ENCODE assay signal across 1 cellular context in the genomic region with DNA sequence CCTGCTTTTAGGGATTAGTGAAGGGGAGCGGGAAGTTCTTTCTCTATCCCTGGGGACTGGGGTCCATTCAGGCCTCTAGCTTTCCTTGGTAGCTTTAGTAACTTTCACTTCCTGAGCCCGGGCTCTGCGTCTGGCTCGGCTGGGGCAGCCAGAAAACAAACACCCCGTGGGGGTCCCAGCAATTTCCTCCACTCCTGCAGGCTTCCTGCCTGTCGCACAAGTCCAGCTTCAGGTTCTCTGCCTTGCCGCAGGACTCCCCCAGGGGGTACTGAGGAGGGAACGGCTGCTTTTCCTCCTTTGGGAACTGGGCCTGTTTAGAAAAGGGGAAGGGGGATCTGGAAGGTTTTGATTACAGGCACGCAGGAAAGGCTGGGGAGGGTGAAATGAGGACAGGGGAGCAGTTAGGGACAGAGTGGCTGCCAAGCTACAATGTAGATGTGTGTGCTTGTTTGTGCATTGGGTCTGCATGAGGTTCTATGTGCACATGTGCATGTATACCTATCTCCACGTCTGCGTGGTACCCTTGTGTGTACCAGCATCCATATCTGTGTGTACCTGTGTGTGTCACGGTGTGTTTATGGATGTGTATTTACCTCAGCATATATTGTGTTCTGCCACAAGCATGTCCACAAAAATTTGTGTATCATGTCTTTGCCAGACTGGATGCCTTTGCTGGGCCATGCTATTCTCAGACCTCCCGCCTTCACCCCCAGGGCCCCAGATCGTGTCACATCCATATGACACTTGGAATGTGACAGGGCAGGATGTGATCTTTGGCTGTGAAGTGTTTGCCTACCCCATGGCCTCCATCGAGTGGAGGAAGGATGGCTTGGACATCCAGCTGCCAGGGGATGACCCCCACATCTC.
TF ChIP-seq lines count a peak whose summit lies in the region.

No MANE protein-coding gene starts in this region.

TF ChIP-seq in HepG2, 621 proteins besides CTCF, POLR2A, EP300 and RAD21 (continues in another document):
- no peak for TF ChIP-seq DDIT3 (CRISPR knock-in tag; IDR thresholded peaks at IDR 0.05)
- no peak for TF ChIP-seq BHLHE40 (IDR thresholded peaks at IDR 0.05; ENCODE audit: low read length)
- no peak for TF ChIP-seq ZNF383 (CRISPR knock-in tag; IDR thresholded peaks at IDR 0.05; ENCODE audit: borderline replicate concordance)
- TF ChIP-seq ARID2 (CRISPR knock-in tag; IDR thresholded peaks at IDR 0.05; ENCODE audit: borderline replicate concordance) = 0 out of 2 replicates have a peak, but pooled peaks have one; percentile 13
- TF ChIP-seq MED1 (CRISPR knock-in tag; IDR thresholded peaks at IDR 0.05) = peak; percentile 19; the same call in 1 of the 2 replicates
- TF ChIP-seq RXRB (CRISPR knock-in tag; IDR thresholded peaks at IDR 0.05; ENCODE audit: borderline replicate concordance) = 0 out of 2 replicates have a peak, but pooled peaks have one; percentile 13
- TF ChIP-seq ZNF589 (CRISPR knock-in tag; conservative IDR thresholded peaks at IDR 0.05) = no peak
- 0 out of 2 replicates have a peak, but pooled peaks have one; percentile 12 for TF ChIP-seq UBTF (CRISPR knock-in tag; IDR thresholded peaks at IDR 0.05)
- 0 out of 2 replicates have a peak, but pooled peaks have one; percentile 40 for TF ChIP-seq ZNF263 (CRISPR knock-in tag; IDR thresholded peaks at IDR 0.05)
- no peak for TF ChIP-seq ZNF30 (CRISPR knock-in tag; IDR thresholded peaks at IDR 0.05)
- TF ChIP-seq MYC (CRISPR knock-in tag; IDR thresholded peaks at IDR 0.05; ENCODE audit: borderline replicate concordance) = 0 out of 2 replicates have a peak, but pooled peaks have one; percentile 20
- TF ChIP-seq, protein P1, sequence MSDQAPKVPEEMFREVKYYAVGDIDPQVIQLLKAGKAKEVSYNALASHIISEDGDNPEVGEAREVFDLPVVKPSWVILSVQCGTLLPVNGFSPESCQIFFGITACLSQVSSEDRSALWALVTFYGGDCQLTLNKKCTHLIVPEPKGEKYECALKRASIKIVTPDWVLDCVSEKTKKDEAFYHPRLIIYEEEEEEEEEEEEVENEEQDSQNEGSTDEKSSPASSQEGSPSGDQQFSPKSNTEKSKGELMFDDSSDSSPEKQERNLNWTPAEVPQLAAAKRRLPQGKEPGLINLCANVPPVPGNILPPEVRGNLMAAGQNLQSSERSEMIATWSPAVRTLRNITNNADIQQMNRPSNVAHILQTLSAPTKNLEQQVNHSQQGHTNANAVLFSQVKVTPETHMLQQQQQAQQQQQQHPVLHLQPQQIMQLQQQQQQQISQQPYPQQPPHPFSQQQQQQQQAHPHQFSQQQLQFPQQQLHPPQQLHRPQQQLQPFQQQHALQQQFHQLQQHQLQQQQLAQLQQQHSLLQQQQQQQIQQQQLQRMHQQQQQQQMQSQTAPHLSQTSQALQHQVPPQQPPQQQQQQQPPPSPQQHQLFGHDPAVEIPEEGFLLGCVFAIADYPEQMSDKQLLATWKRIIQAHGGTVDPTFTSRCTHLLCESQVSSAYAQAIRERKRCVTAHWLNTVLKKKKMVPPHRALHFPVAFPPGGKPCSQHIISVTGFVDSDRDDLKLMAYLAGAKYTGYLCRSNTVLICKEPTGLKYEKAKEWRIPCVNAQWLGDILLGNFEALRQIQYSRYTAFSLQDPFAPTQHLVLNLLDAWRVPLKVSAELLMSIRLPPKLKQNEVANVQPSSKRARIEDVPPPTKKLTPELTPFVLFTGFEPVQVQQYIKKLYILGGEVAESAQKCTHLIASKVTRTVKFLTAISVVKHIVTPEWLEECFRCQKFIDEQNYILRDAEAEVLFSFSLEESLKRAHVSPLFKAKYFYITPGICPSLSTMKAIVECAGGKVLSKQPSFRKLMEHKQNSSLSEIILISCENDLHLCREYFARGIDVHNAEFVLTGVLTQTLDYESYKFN (CRISPR knock-in tag; conservative IDR thresholded peaks at IDR 0.05) = peak; percentile 20; the same call in 1 of the 2 replicates
- TF ChIP-seq AKAP8 (CRISPR knock-in tag; IDR thresholded peaks at IDR 0.05) = peak; percentile 16; the same call in 1 of the 2 replicates
- TF ChIP-seq, protein P2, sequence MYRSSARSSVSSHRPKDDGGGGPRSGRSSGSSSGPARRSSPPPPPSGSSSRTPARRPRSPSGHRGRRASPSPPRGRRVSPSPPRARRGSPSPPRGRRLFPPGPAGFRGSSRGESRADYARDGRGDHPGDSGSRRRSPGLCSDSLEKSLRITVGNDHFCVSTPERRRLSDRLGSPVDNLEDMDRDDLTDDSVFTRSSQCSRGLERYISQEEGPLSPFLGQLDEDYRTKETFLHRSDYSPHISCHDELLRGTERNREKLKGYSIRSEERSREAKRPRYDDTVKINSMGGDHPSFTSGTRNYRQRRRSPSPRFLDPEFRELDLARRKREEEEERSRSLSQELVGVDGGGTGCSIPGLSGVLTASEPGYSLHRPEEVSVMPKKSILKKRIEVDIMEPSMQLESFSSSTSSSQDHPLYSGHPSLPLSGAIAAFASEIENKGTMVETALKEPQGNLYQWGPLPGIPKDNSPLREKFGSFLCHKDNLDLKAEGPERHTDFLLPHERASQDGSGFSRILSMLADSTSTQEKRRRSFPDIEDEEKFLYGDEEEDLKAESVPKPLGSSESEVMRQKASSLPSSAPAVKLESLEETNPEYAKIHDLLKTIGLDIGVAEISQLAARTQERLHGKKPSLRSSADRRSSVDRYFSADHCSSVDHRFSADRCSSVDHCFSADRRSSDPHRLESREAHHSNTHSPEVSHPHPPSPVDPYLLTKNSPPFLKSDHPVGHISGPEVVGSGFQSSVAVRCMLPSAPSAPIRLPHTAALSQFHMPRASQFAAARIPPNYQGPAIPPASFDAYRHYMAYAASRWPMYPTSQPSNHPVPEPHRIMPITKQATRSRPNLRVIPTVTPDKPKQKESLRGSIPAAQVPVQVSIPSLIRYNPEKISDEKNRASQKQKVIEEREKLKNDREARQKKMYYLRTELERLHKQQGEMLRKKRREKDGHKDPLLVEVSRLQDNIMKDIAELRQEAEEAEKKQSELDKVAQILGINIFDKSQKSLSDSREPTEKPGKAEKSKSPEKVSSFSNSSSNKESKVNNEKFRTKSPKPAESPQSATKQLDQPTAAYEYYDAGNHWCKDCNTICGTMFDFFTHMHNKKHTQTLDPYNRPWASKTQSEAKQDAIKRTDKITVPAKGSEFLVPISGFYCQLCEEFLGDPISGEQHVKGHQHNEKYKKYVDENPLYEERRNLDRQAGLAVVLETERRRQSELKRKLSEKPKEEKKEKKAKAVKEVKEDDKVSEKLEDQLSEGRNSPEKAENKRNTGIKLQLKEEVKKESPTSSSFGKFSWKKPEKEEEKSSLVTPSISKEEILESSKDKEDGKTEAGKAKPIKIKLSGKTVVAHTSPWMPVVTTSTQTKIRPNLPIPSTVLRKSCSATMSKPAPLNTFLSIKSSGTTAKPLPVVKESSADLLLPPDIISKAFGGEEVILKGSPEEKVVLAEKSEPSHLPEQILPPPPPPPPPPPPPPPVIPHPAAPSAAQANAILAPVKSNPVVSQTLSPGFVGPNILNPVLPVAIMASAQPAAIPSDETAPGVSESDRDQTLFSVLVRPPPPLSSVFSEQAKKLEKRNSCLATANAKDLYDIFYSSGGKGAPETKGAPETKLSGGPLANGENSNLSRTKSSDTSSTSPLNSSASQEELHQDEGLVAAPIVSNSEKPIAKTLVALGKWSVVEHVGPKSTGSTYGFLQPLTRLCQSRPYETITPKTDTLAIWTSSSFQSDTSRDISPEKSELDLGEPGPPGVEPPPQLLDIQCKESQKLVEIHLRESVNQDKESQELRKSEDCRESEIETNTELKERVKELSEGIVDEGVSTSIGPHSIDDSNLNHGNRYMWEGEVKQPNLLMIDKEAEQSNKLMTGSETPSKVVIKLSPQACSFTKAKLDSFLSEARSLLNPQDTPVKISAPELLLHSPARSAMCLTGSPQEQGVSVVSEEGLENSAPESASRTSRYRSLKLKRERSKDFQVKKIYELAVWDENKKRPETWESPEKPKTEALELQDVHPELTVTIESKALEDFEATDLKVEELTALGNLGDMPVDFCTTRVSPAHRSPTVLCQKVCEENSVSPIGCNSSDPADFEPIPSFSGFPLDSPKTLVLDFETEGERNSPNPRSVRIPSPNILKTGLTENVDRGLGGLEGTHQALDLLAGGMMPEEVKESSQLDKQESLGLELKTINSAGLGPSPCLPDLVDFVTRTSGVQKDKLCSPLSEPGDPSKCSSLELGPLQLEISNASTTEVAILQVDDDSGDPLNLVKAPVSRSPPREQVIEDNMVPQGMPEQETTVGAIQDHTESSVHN (CRISPR knock-in tag; IDR thresholded peaks at IDR 0.05) = no peak
- TF ChIP-seq NFAT5 (CRISPR knock-in tag; IDR thresholded peaks at IDR 0.05) = no peak
- no peak for TF ChIP-seq NKX3-1 (CRISPR knock-in tag; IDR thresholded peaks at IDR 0.05)
- 0 out of 2 replicates have a peak, but pooled peaks have one; percentile 31 for TF ChIP-seq KDM6A (CRISPR knock-in tag; IDR thresholded peaks at IDR 0.05; ENCODE audit: low read depth)
- TF ChIP-seq KDM2A (CRISPR knock-in tag; IDR thresholded peaks at IDR 0.05; ENCODE audit: borderline replicate concordance, low read depth) = no peak; the same call in none of the 2 replicates
- TF ChIP-seq ZNF792 (CRISPR knock-in tag; IDR thresholded peaks at IDR 0.05) = 0 out of 2 replicates have a peak, but pooled peaks have one; percentile 40
- no peak for TF ChIP-seq ZNF281 (CRISPR knock-in tag; IDR thresholded peaks at IDR 0.05; ENCODE audit: borderline replicate concordance)
- TF ChIP-seq ZC3H13 (CRISPR knock-in tag; IDR thresholded peaks at IDR 0.05) = peak; percentile 23; the same call in 1 of the 2 replicates
- peak; percentile 74 for TF ChIP-seq ETV5 (CRISPR knock-in tag; IDR thresholded peaks at IDR 0.05; ENCODE audit: borderline replicate concordance)
- TF ChIP-seq ZNF431 (CRISPR knock-in tag; IDR thresholded peaks at IDR 0.05; ENCODE audit: borderline replicate concordance, low read depth) = peak; percentile 46; the same call in 1 of the 2 replicates
- TF ChIP-seq RBM22 (optimal IDR thresholded peaks at IDR 0.05; ENCODE audit: low read length) = peak; percentile 52
- 0 out of 2 replicates have a peak, but pooled peaks have one; percentile 7 for TF ChIP-seq HNF4A (CRISPR knock-in tag; IDR thresholded peaks at IDR 0.05)
- TF ChIP-seq RXRA (CRISPR knock-in tag; IDR thresholded peaks at IDR 0.05) = peak; percentile 11; the same call in 1 of the 2 replicates
- TF ChIP-seq ZNF225 (CRISPR knock-in tag; IDR thresholded peaks at IDR 0.05) = no peak
